8 cellular contexts compared by ENCODE assay signal in genomic region chr21:46226920-46227599, GRCh38. TPM values are rescaled to one million over a fixed set of nuclear protein-coding genes. Genes with fewer than 3 reads are reported as not detected.
DNase-seq lines count a peak whose midpoint lies in the region; ATAC-seq and TF ChIP-seq lines count a peak whose summit lies in the region.

No MANE protein-coding gene starts in this region.

- H3K4me1 Mint-ChIP-seq in activated naive CD8-positive, alpha-beta T cell treated with anti-CD3 and anti-CD28 coated beads for 36 hours, result peaks cover 34% of the 10 kb centered on the region

- POLR2A ChIA-PET in HEK293 (lab: Yijun Ruan, JAX), result no interaction called here

- ATAC-seq in GM18867 (IDR thresholded peaks at IDR 0.05; ENCODE audit: unreplicated experiment), result no peak

- H3K9me3 Mint-ChIP-seq in activated naive CD8-positive, alpha-beta T cell treated with anti-CD3 and anti-CD28 coated beads for 36 hours, result peaks cover 6% of the 10 kb centered on the region

- CTCF ChIA-PET in HEK293 (lab: Yijun Ruan, JAX), result interaction anchor here (0.6 to 1.5 kb wide), 5 partner anchors 10 to 146 kb away, joined by 3 to 8 read pairs (median 4); no protein-coding TSS in a partner anchor

- H3K27me3 Mint-ChIP-seq in activated naive CD8-positive, alpha-beta T cell treated with anti-CD3 and anti-CD28 coated beads for 36 hours, result no peaks in the 10 kb centered on the region

- H3K27ac ChIP-seq in HEK293 (ENCODE audit: extremely low read depth, low read depth, low read length) (peak overlapping the region; percentile 13; the same call in 1 of the 2 replicates), iPS-18a (ENCODE audit: low read length) (no peak overlapping the region), stomach smooth muscle (ENCODE audit: low read length) (peak overlapping the region; percentile 67)

- H3K9ac ChIP-seq in iPS-18a (ENCODE audit: low read length) (no peak overlapping the region), stomach smooth muscle (ENCODE audit: low read length in 2 of 2) (peak overlapping the region; percentile 66 to 68)

- H3K27ac Mint-ChIP-seq in activated naive CD8-positive, alpha-beta T cell treated with anti-CD3 and anti-CD28 coated beads for 36 hours, result no peak overlapping the region

- H3K4me1 ChIP-seq in HEK293 (ENCODE audit: control insufficient read depth, insufficient read depth, low read length), result peaks cover 8% of the 10 kb centered on the region; the same call in 1 of the 2 replicates
- peaks cover 7% of the 10 kb centered on the region for H3K4me1 ChIP-seq in iPS-18a (ENCODE audit: control insufficient read depth, low read depth, low read length)
- peaks cover 21% of the 10 kb centered on the region for H3K4me1 ChIP-seq in stomach smooth muscle (ENCODE audit: control insufficient read depth, insufficient read depth, low read length)

- H3K4me3 ChIP-seq in HEK293 (ENCODE audit: low read depth, low read length), result no peak overlapping the region
- H3K4me3 ChIP-seq in iPS-18a (ENCODE audit: low read length), result peak overlapping the region; percentile 68
- H3K4me3 ChIP-seq in stomach smooth muscle (ENCODE audit: low read length in 2 of 2), result peak overlapping the region; percentile 64 to 90

- peaks cover 5% of the 10 kb centered on the region for H3K27me3 ChIP-seq in iPS-18a (ENCODE audit: control insufficient read depth, insufficient read depth, low read length)
- H3K27me3 ChIP-seq in stomach smooth muscle (ENCODE audit: control insufficient read depth in 1 of 2, insufficient read depth in 2 of 2, low read length in 2 of 2), result no peaks in the 10 kb centered on the region

- no peaks in the 10 kb centered on the region for H3K9me3 ChIP-seq in HEK293 (ENCODE audit: control insufficient read depth, insufficient read depth, low read depth, low read length)
- peaks cover 10% of the 10 kb centered on the region for H3K9me3 ChIP-seq in iPS-18a (ENCODE audit: control insufficient read depth, low read depth, low read length)
- no peaks in the 10 kb centered on the region for H3K9me3 ChIP-seq in stomach smooth muscle (ENCODE audit: control insufficient read depth in 2 of 2, low read length in 2 of 2)

- H3K4me3 Mint-ChIP-seq in activated naive CD8-positive, alpha-beta T cell treated with anti-CD3 and anti-CD28 coated beads for 36 hours, result peak overlapping the region; percentile 80

- no peak for TF ChIP-seq CTCF in HEK293 (tag by site-specific recombination; IDR thresholded peaks at IDR 0.05)

- peaks cover 29% of the 10 kb centered on the region for H3K36me3 Mint-ChIP-seq in activated naive CD8-positive, alpha-beta T cell treated with anti-CD3 and anti-CD28 coated beads for 36 hours

- DNase-seq in CD1c-positive myeloid dendritic cell (ENCODE audit: extremely low spot score) (peak; percentile 48), islet precursor cell (no peak)
- no peak for DNase-seq in activated naive CD8-positive, alpha-beta T cell treated with anti-CD3 and anti-CD28 coated beads for 36 hours
- DNase-seq in stimulated activated CD4-positive, alpha-beta T cell treated with anti-CD3 and anti-CD28 coated beads, Interleukin-2, amount 100 ng/mL, for 48 hours, result no peak

- peaks cover 4 to 29% of the 10 kb centered on the region in 2 experiments; a peak in 2 of 3 replicates for H3K36me3 ChIP-seq in HEK293 (ENCODE audit: control insufficient read depth in 2 of 2, insufficient read depth in 1 of 2, low read length in 2 of 2)
- peaks cover 24% of the 10 kb centered on the region for H3K36me3 ChIP-seq in iPS-18a (ENCODE audit: control insufficient read depth, low read depth, low read length)
- peaks cover 6 to 8% of the 10 kb centered on the region in 2 donors for H3K36me3 ChIP-seq in stomach smooth muscle (ENCODE audit: control insufficient read depth in 2 of 2, insufficient read depth in 2 of 2, low read length in 2 of 2)

TF ChIP-seq in HEK293, 187 proteins besides CTCF, POLR2A, EP300 and RAD21:
- no peak for TF ChIP-seq ZNF354C (tag by site-specific recombination; IDR thresholded peaks at IDR 0.05; ENCODE audit: borderline replicate concordance, low read depth)
- TF ChIP-seq ZNF423 (tag by site-specific recombination; IDR thresholded peaks at IDR 0.05), result 0 out of 2 replicates have a peak, but pooled peaks have one; percentile 20
- no peak for TF ChIP-seq ZNF114 (tag by site-specific recombination; IDR thresholded peaks at IDR 0.05)
- no peak for TF ChIP-seq MYNN (tag by site-specific recombination; IDR thresholded peaks at IDR 0.05; ENCODE audit: borderline replicate concordance)
- TF ChIP-seq ZNF48 (tag by site-specific recombination; IDR thresholded peaks at IDR 0.05), result no peak
- no peak for TF ChIP-seq ZNF112 (tag by site-specific recombination; IDR thresholded peaks at IDR 0.05)
- peak; percentile 77 for TF ChIP-seq ZNF600 (tag by site-specific recombination; IDR thresholded peaks at IDR 0.05)
- peak; percentile 49; the same call in 1 of the 2 replicates for TF ChIP-seq ZNF341 (tag by site-specific recombination; IDR thresholded peaks at IDR 0.05; ENCODE audit: low read depth)
- peak; percentile 94 for TF ChIP-seq ZFHX2 (tag by site-specific recombination; conservative IDR thresholded peaks at IDR 0.05)
- no peak for TF ChIP-seq ZFP41 (tag by site-specific recombination; IDR thresholded peaks at IDR 0.05; ENCODE audit: borderline replicate concordance)
- TF ChIP-seq EGR2 (tag by site-specific recombination; IDR thresholded peaks at IDR 0.05; ENCODE audit: low read depth), result peak; percentile 97
- peak; percentile 50 for TF ChIP-seq ZBTB8A (tag by site-specific recombination; IDR thresholded peaks at IDR 0.05)
- TF ChIP-seq INSM2 (tag by site-specific recombination; IDR thresholded peaks at IDR 0.05), result no peak
- TF ChIP-seq SP3 (tag by site-specific recombination; IDR thresholded peaks at IDR 0.05), result peak; percentile 59; the same call in 1 of the 2 replicates
- TF ChIP-seq SP2 (tag by site-specific recombination; IDR thresholded peaks at IDR 0.05), result peak; percentile 64

RNA-seq across cellular contexts. Expression of gene LSS, which starts 1.5 kb away (rescaled TPM):
- 10 to 100 TPM; 15.8 to 16.7 TPM for total RNA-seq in activated naive CD8-positive, alpha-beta T cell treated with anti-CD3 and anti-CD28 coated beads for 36 hours

RNA-seq across cellular contexts. Expression of gene SPATC1L, which starts 42.8 kb away (rescaled TPM):
- total RNA-seq in activated naive CD8-positive, alpha-beta T cell treated with anti-CD3 and anti-CD28 coated beads for 36 hours, result 1 to 10 TPM; 6.3 to 6.9 TPM

RNA-seq across cellular contexts. Expression of gene MCM3AP, which starts 58.4 kb away (rescaled TPM):
- 100 to 1,000 TPM; 112 to 117 TPM for total RNA-seq in activated naive CD8-positive, alpha-beta T cell treated with anti-CD3 and anti-CD28 coated beads for 36 hours

RNA-seq across cellular contexts. Expression of gene YBEY, which starts 59.1 kb away (rescaled TPM):
- 10 to 100 TPM; 12.1 to 14.3 TPM for total RNA-seq in activated naive CD8-positive, alpha-beta T cell treated with anti-CD3 and anti-CD28 coated beads for 36 hours
